27 cellular contexts compared by ENCODE assay signal in the genomic region with DNA sequence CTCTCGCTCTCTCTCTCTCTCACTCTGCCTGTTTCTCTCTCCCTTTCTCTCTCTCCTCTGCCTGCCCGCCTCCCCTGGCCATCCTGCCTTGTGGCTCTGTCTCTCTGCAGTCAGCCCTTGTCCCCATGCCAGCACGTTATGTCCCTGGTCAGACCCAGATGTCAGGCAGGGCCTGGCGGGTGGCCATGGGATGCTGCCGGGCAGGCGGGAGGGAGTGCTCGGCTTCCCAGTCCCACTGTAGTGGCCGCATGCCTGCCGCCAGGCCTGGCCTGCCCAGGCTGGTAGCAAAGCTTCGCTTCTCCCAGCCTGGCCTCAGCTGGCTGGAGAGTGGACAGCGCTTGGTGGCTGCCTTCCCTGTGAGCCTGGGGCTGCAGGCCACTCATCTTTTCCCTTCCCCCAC.
"Had no signal": no experiment of that assay in that cellular context is flagged by ENCODE, and none has a peak within 500 bp of the region (broad histone marks: within the 10 kb centered on the region; RNA-seq: fewer than 3 reads in every experiment).

No MANE protein-coding gene starts in this region.

- H3K9ac ChIP-seq: KMS-11, SK-N-SH had no signal

- FAIRE-seq: RCC 7860, TTC549 had no signal

- H3K4me1 ChIP-seq: ascending aorta, SJSA1 had no signal

- H3K27me3 ChIP-seq: ascending aorta, cardiac muscle cell, SJSA1 had no signal

- ATAC-seq: activated CD8-positive, alpha-beta T cell treated with anti-CD3 and anti-CD28 coated beads for 36 hours; activated T-cell treated with anti-CD3 and anti-CD28 coated beads, Interleukin-2, amount 50 U/mL, for 72 hours; activated T-helper 17 cell treated with anti-CD3 and anti-CD28 coated beads, Interleukin-2, amount 50 U/mL, for 72 hours had no signal

- DNase-seq: activated CD4-positive, alpha-beta T cell treated with anti-CD3 and anti-CD28 coated beads, Interleukin-2, amount 10 ng/mL, durations not matched to agents 24 days and 14 days; activated CD4-positive, alpha-beta T cell treated with anti-CD3 and anti-CD28 coated beads, Interleukin-2, amount 50 U/mL, for 4 hours; activated CD8-positive, alpha-beta T cell treated with anti-CD3 and anti-CD28 coated beads for 36 hours; activated effector memory CD4-positive, alpha-beta T cell treated with anti-CD3 and anti-CD28 coated beads, Interleukin-2, amount 50 U/mL, for 16 hours; activated naive CD4-positive, alpha-beta T cell; activated naive CD4-positive, alpha-beta T cell treated with anti-CD3 and anti-CD28 coated beads, Interleukin-2, amount 50 U/mL, for 16 hours; activated naive CD8-positive, alpha-beta T cell treated with anti-CD3 and anti-CD28 coated beads for 36 hours; activated T-cell treated with anti-CD3 and anti-CD28 coated beads, Interleukin-2, amount 50 U/mL, for 1 hour; activated T-cell treated with anti-CD3 and anti-CD28 coated beads, Interleukin-2, amount 50 U/mL, for 72 hours; amygdala; MM.1S; MV-4-11; NCI-H1092; NCI-H187 treated with DMSO at 0.1 percent for 48 hours; NCI-H2081; NCI-H345; NCI-H524 treated with DMSO at 0.1 percent for 48 hours; PC-9; SHP77 treated with DMSO at 0.1 percent for 48 hours; SK-N-SH had no signal

- H3K36me3 ChIP-seq: ascending aorta, cardiac muscle cell, SJSA1 had no signal

- H3K27ac ChIP-seq: ascending aorta, cardiac muscle cell, KMS-11, PC-9, SJSA1 had no signal

- H3K9me3 ChIP-seq: SJSA1, SK-N-SH had no signal

- H3K4me3 ChIP-seq: ascending aorta, cardiac muscle cell, PC-9, SJSA1 had no signal
